27 cellular contexts compared by ENCODE assay signal in genomic region chr11:90241414-90241813, GRCh38. TPM values are rescaled to one million over a fixed set of nuclear protein-coding genes. Genes with fewer than 3 reads are reported as not detected.
A peak's percentile ranks its signal among the peaks of the same experiment; 100 is the strongest.
DNase-seq lines count a peak whose midpoint lies in the region; TF ChIP-seq lines count a peak whose summit lies in the region.
"Had no signal": no experiment of that assay in that cellular context is flagged by ENCODE, and none has a peak within 500 bp of the region (broad histone marks: within the 10 kb centered on the region; RNA-seq: fewer than 3 reads in every experiment).

No MANE protein-coding gene starts in this region.

- H2BK120ac ChIP-seq in H9 (ENCODE audit: low read depth, low read length, poor library complexity, severe bottlenecking), result no peak overlapping the region

- H3K27ac Mint-ChIP-seq in H9, result peak overlapping the region in 2 of 3 experiments; percentile 70 to 91; a peak in 2 of 7 replicates
- H3K27ac Mint-ChIP-seq: activated naive CD8-positive, alpha-beta T cell treated with anti-CD3 and anti-CD28 coated beads for 36 hours; dendritic cell treated with granulocyte-macrophage colony-stimulating factor and Interleukin-4, amounts not matched to agents 40 ng/mL and 50 ng/mL, for 4 days; nephron; stimulated activated memory B cell treated with anti-CD40 and anti-IgM and Interleukin-4, amounts not matched to agents 10 μg/mL and 1 μg/mL and 100 μg/mL, for 72 hours had no signal

- H3K4ac ChIP-seq in H9 (ENCODE audit: low read depth, low read length), result no peak overlapping the region

- no peak overlapping the region for H3K56ac ChIP-seq in H9 (ENCODE audit: insufficient read length, low read depth, low read length)

- H3K27ac ChIP-seq in H9 (ENCODE audit: insufficient read length, low read depth, low read length), result no peak overlapping the region
- H3K27ac ChIP-seq: ascending aorta; BLaER1 treated with 17β-estradiol and CSF1 and Interleukin-3, amounts not matched to agents 10 nM and 100 nM; parathyroid adenoma; right atrium auricular region; SJCRH30; spleen; suprapubic skin had no signal

- peaks cover 0 to 4% (median 0%) of the 10 kb centered on the region in 3 experiments; a peak in 2 of 7 replicates for H3K36me3 Mint-ChIP-seq in H9 (ENCODE audit: insufficient read depth in 1 of 3, low read depth in 3 of 3)
- H3K36me3 Mint-ChIP-seq: activated naive CD8-positive, alpha-beta T cell treated with anti-CD3 and anti-CD28 coated beads for 36 hours; stimulated activated memory B cell treated with anti-CD40 and anti-IgM and Interleukin-4, amounts not matched to agents 10 μg/mL and 1 μg/mL and 100 μg/mL, for 72 hours; T-cell had no signal

- TF ChIP-seq CTCF in H9 (conservative IDR thresholded peaks at IDR 0.05) (no peak), fibroblast of villous mesenchyme (IDR thresholded peaks at IDR 0.05; ENCODE audit: insufficient read depth, low read depth, low read length) (no peak)

- no peak overlapping the region for H2BK5ac ChIP-seq in H9 (ENCODE audit: insufficient read length, low read length)

- no peaks in the 10 kb centered on the region for H4K20me1 ChIP-seq in H9 (ENCODE audit: control insufficient read depth, insufficient read depth, insufficient read length)
- H4K20me1 ChIP-seq: BLaER1 treated with 17β-estradiol and CSF1 and Interleukin-3, amounts not matched to agents 10 nM and 100 nM had no signal

- H3K79me2 ChIP-seq in H9 (ENCODE audit: insufficient read depth, low read length), result no peaks in the 10 kb centered on the region
- H3K79me2 ChIP-seq: parathyroid adenoma had no signal

- no peak overlapping the region for H4K5ac ChIP-seq in H9 (ENCODE audit: insufficient read length, low read depth, low read length)

- peaks cover 3% of the 10 kb centered on the region in 2 experiments; a peak in 2 of 5 replicates for H3K9me3 Mint-ChIP-seq in H9
- H3K9me3 Mint-ChIP-seq: activated naive CD8-positive, alpha-beta T cell treated with anti-CD3 and anti-CD28 coated beads for 36 hours; dendritic cell treated with granulocyte-macrophage colony-stimulating factor and Interleukin-4, amounts not matched to agents 40 ng/mL and 50 ng/mL, for 4 days; stimulated activated memory B cell treated with anti-CD40 and anti-IgM and Interleukin-4, amounts not matched to agents 10 μg/mL and 1 μg/mL and 100 μg/mL, for 72 hours; T-cell had no signal

- H3K9me3 ChIP-seq in H9 (ENCODE audit: control insufficient read depth, low read depth, low read length), result no peaks in the 10 kb centered on the region
- H3K9me3 ChIP-seq: ascending aorta; BLaER1 treated with 17β-estradiol and CSF1 and Interleukin-3, amounts not matched to agents 10 nM and 100 nM; HAP-1; mucosa of descending colon; right atrium auricular region; SJCRH30; spleen; suprapubic skin had no signal

- DNase-seq in NCI-H2081 (lab: John Stamatoyannopoulos, UW), result peak; percentile 20 to 57
- DNase-seq in NCI-H2081 treated with DMSO at 0.1 percent for 48 hours (lab: John Stamatoyannopoulos, UW), result no peak
- DNase-seq in H9, result no peak
- peak; percentile 57 for DNase-seq in OCI-M1 (lab: John Stamatoyannopoulos, UW)
- peak; percentile 9 for DNase-seq in fibroblast of villous mesenchyme (ENCODE audit: low read depth)
- no peak for DNase-seq in inferior parietal cortex (ENCODE audit: extremely low spot score)
- DNase-seq in ACHN, result no peak
- DNase-seq: activated CD4-positive, alpha-beta T cell treated with anti-CD3 and anti-CD28 coated beads for 4 hours; activated naive CD8-positive, alpha-beta T cell treated with anti-CD3 and anti-CD28 coated beads for 36 hours; central memory CD4-positive, alpha-beta T cell; Kasumi-1; mucosa of descending colon; NCI-H1048; NK-92 treated with Interleukin-12 subunit alpha and Interleukin-12 subunit beta, amount 100 ng/mL, for 24 hours; spleen; stimulated activated CD4-positive, alpha-beta T cell treated with anti-CD3 and anti-CD28 coated beads, Interleukin-4, amount 100 ng/mL, for 1 hour; T-cell had no signal

- H3K27me3 ChIP-seq in H9 (ENCODE audit: insufficient read depth, low read length), result no peaks in the 10 kb centered on the region
- H3K27me3 ChIP-seq: ascending aorta; BLaER1 treated with 17β-estradiol and CSF1 and Interleukin-3, amounts not matched to agents 10 nM and 100 nM; right atrium auricular region; SJCRH30; spleen had no signal

- no peak overlapping the region for H4K8ac ChIP-seq in H9 (replicated peaks; ENCODE audit: insufficient read length, low read depth, low read length)

- no peak overlapping the region for H2AFZ ChIP-seq in H9 (ENCODE audit: low read length)
- H2AFZ ChIP-seq: parathyroid adenoma had no signal

- no peaks in the 10 kb centered on the region for H3K27me3 Mint-ChIP-seq in H9 (ENCODE audit: low read depth)

- H3K4me2 ChIP-seq in H9 (ENCODE audit: insufficient read depth, insufficient read length, low read length), result no peak overlapping the region
- H3K4me2 ChIP-seq: BLaER1 treated with 17β-estradiol and CSF1 and Interleukin-3, amounts not matched to agents 10 nM and 100 nM had no signal

- H2AK5ac ChIP-seq in H9 (ENCODE audit: insufficient read length, low read length), result no peak overlapping the region

- no peak overlapping the region for H3K4me3 ChIP-seq in fibroblast of villous mesenchyme (ENCODE audit: low read depth, low read length)
- H3K4me3 ChIP-seq: ascending aorta; BLaER1 treated with 17β-estradiol and CSF1 and Interleukin-3, amounts not matched to agents 10 nM and 100 nM; HAP-1; mucosa of descending colon; right atrium auricular region; SJCRH30; spleen; suprapubic skin had no signal

- no peak overlapping the region for H3K18ac ChIP-seq in H9 (ENCODE audit: insufficient read length, low read depth, low read length)

- H3K4me1 ChIP-seq in H9 (ENCODE audit: insufficient read depth, low read length), result peaks cover 5% of the 10 kb centered on the region; the same call in 1 of the 2 replicates
- H3K4me1 ChIP-seq: ascending aorta; BLaER1 treated with 17β-estradiol and CSF1 and Interleukin-3, amounts not matched to agents 10 nM and 100 nM; HAP-1; parathyroid adenoma; right atrium auricular region; SJCRH30; spleen; suprapubic skin had no signal

- no peak overlapping the region for H3K14ac ChIP-seq in H9 (ENCODE audit: insufficient read depth, low read length)

- no peak overlapping the region for H3K9ac ChIP-seq in H9 (ENCODE audit: extremely low read depth, insufficient read length, low read length)
- H3K9ac ChIP-seq: BLaER1 treated with 17β-estradiol and CSF1 and Interleukin-3, amounts not matched to agents 10 nM and 100 nM; parathyroid adenoma had no signal

- WGBS in H9 (ENCODE audit: extremely low coverage, insufficient read length, low lambda C conversion rate), result no CpG with 5 or more reads among the region's 4 CpGs

- H3T11ph ChIP-seq in H9 (ENCODE audit: low read length), result no peak overlapping the region

- no peak overlapping the region for H2BK12ac ChIP-seq in H9 (ENCODE audit: insufficient read length, low read depth, low read length)

- peaks cover 47 to 54% of the 10 kb centered on the region in 2 experiments for H3K4me1 Mint-ChIP-seq in H9
- H3K4me1 Mint-ChIP-seq: activated naive CD8-positive, alpha-beta T cell treated with anti-CD3 and anti-CD28 coated beads for 36 hours; nephron; stimulated activated memory B cell treated with anti-CD40 and anti-IgM and Interleukin-4, amounts not matched to agents 10 μg/mL and 1 μg/mL and 100 μg/mL, for 72 hours had no signal

- no peak overlapping the region for H2BK20ac ChIP-seq in H9 (ENCODE audit: low read depth, low read length, poor library complexity, severe bottlenecking)

- no peak overlapping the region for H3K23ac ChIP-seq in H9 (ENCODE audit: insufficient read length, low read depth, low read length)

- no peak overlapping the region for H2BK15ac ChIP-seq in H9 (ENCODE audit: low read depth, low read length)

- in situ Hi-C loops in ACHN (cut with HindIII; ENCODE audit: low pct_ligation_motif_present, low pct_unique_long_range_greater_than_20kb, low sequenced_read_pairs), result no loop called here

- H4K91ac ChIP-seq in H9 (ENCODE audit: insufficient read length, low read depth, low read length), result no peak overlapping the region

- H3K4me3 Mint-ChIP-seq in H9, result no peak overlapping the region; a peak in 1 of 5 replicates
- H3K4me3 Mint-ChIP-seq: activated naive CD8-positive, alpha-beta T cell treated with anti-CD3 and anti-CD28 coated beads for 36 hours; dendritic cell treated with granulocyte-macrophage colony-stimulating factor and Interleukin-4, amounts not matched to agents 40 ng/mL and 50 ng/mL, for 4 days; stimulated activated memory B cell treated with anti-CD40 and anti-IgM and Interleukin-4, amounts not matched to agents 10 μg/mL and 1 μg/mL and 100 μg/mL, for 72 hours had no signal

- H3K79me1 ChIP-seq in H9 (ENCODE audit: insufficient read depth, low read depth, low read length, poor library complexity, severe bottlenecking), result no peaks in the 10 kb centered on the region

- no peaks in the 10 kb centered on the region for H3K23me2 ChIP-seq in H9 (ENCODE audit: insufficient read length, low read depth, low read length, poor library complexity, severe bottlenecking)

RNA-seq across cellular contexts. Expression of gene CHORDC1, which starts 18.6 kb away (rescaled TPM):
- total RNA-seq in H9 (2021) (76.6 and 77.7 TPM in 2 replicates), fibroblast of villous mesenchyme (24.8 and 43.2 TPM in 2 replicates)

Comparison
In these comparisons a context has a peak if more than half of its experiments do, and no peak if none do; other contexts are left out.
1. DNase-seq: peak in NCI-H2081 (2 of 2), OCI-M1 (single experiment) and fibroblast of villous mesenchyme (single experiment); none in NCI-H2081 treated with DMSO at 0.1 percent for 48 hours (single experiment), H9 (single experiment), inferior parietal cortex (single experiment) and ACHN (single experiment).